In genomic region chr13:37059136-37059847, GRCh38 we compare ENCODE assay signal across 8 cellular contexts. TPM values are rescaled to one million over a fixed set of nuclear protein-coding genes. Genes with fewer than 3 reads are reported as not detected.
DNase-seq lines count a peak whose midpoint lies in the region; ATAC-seq and TF ChIP-seq lines count a peak whose summit lies in the region.

SUPT20H (minus strand) TSS chr13:37059688; CDS start chr13:37051490, 8,198 bp downstream.

- no peak for TF ChIP-seq CTCF in astrocyte of the cerebellum (IDR thresholded peaks at IDR 0.05; ENCODE audit: low read depth, low read length, missing control alignments)

- 0% methylated on average over 57 to 63 of the region's 63 CpGs for WGBS in aorta, 2 donors

- H3K4me3 ChIP-seq in astrocyte of the cerebellum (ENCODE audit: low read depth, low read length) (peak within 1 kb of the TSS; percentile 66), aorta (ENCODE audit: low read length in 2 of 2) (peak within 1 kb of the TSS; percentile 64 to 89)

- ATAC-seq in GM18511 (IDR thresholded peaks at IDR 0.05; ENCODE audit: unreplicated experiment) (peak; percentile 95), HG02981 (IDR thresholded peaks at IDR 0.05; ENCODE audit: unreplicated experiment) (peak; percentile 98), aorta (ENCODE audit: low FRiP score) (peak; percentile 99)

- in situ Hi-C loops in astrocyte of the cerebellum (cut with HindIII; ENCODE audit: low sequenced_read_pairs), result no loop called here

- DNase-seq in NCI-H2081 (lab: John Stamatoyannopoulos, UW) (peak; percentile 87 to 88), T-helper 9 cell (peak; percentile 94), astrocyte of the cerebellum (ENCODE audit: low read depth) (peak; percentile 76), hepatic stellate cell (ENCODE audit: low spot score) (peak; percentile 79), renal cortical epithelial cell (ENCODE audit: low read depth) (peak; percentile 76), aorta (peak; percentile 95 to 98)

- H3K4me1 ChIP-seq in aorta (ENCODE audit: control insufficient read depth in 1 of 2, insufficient read depth in 2 of 2, low read length in 2 of 2), result peaks cover 0 to 3% of the 10 kb centered on the region in 2 donors

- H3K27ac ChIP-seq in aorta (ENCODE audit: low read depth in 1 of 2, low read length in 2 of 2), result peak within 1 kb of the TSS in 1 of 2 donors; percentile 52

- no peaks in the 10 kb centered on the region for H3K36me3 ChIP-seq in aorta (ENCODE audit: control insufficient read depth in 1 of 2, insufficient read depth in 2 of 2, low read length in 1 of 2)

- intact Hi-C loops in aorta (cut with DNase I), result loop anchor here in 1 of 2 donors (1.0 kb wide), 1 partner anchor 59 kb away; the partner anchor contains the start of gene EXOSC8

- H3K27me3 ChIP-seq in aorta (ENCODE audit: control insufficient read depth in 1 of 2, insufficient read depth in 2 of 2, low read length in 1 of 2), result no peaks in the 10 kb centered on the region

- no peaks in the 10 kb centered on the region for H3K9me3 ChIP-seq in aorta (ENCODE audit: control insufficient read depth, low read length)

RNA-seq across cellular contexts. Expression of gene SUPT20H, which starts in this region (rescaled TPM):
- total RNA-seq in renal cortical epithelial cell (44.3 and 61.5 TPM in 2 replicates), aorta (10 to 100 TPM; 48.4 to 65.1 TPM)
- 10 to 100 TPM; 11.4 to 35.8 TPM for polyA plus RNA-seq in aorta
